2 cellular contexts compared by ENCODE assay signal in genomic region chr19:56109216-56109615, GRCh38.
TF ChIP-seq lines count a peak whose summit lies in the region.

No MANE protein-coding gene starts in this region.

TF ChIP-seq in GM23338, 12 proteins besides CTCF, POLR2A, EP300 and RAD21:
- no peak for TF ChIP-seq CREB1 (CRISPR knock-in tag; IDR thresholded peaks at IDR 0.05; ENCODE audit: low read depth)
- TF ChIP-seq, protein P1, sequence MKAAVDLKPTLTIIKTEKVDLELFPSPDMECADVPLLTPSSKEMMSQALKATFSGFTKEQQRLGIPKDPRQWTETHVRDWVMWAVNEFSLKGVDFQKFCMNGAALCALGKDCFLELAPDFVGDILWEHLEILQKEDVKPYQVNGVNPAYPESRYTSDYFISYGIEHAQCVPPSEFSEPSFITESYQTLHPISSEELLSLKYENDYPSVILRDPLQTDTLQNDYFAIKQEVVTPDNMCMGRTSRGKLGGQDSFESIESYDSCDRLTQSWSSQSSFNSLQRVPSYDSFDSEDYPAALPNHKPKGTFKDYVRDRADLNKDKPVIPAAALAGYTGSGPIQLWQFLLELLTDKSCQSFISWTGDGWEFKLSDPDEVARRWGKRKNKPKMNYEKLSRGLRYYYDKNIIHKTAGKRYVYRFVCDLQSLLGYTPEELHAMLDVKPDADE (IDR thresholded peaks at IDR 0.05): no peak
- TF ChIP-seq EZH2 (IDR thresholded peaks at IDR 0.05; ENCODE audit: low read depth, unreplicated experiment): no peak
- no peak for TF ChIP-seq EZH2phosphoT487 (IDR thresholded peaks at IDR 0.05; ENCODE audit: unreplicated experiment)
- TF ChIP-seq NANOG (IDR thresholded peaks at IDR 0.05; ENCODE audit: borderline replicate concordance): no peak
- TF ChIP-seq STAT1 (IDR thresholded peaks at IDR 0.05; ENCODE audit: unreplicated experiment): no peak
- no peak for TF ChIP-seq REST (IDR thresholded peaks at IDR 0.05; ENCODE audit: unreplicated experiment)
- no peak for TF ChIP-seq POLR2AphosphoS5 (IDR thresholded peaks at IDR 0.05; ENCODE audit: low read depth)
- TF ChIP-seq JUNB (IDR thresholded peaks at IDR 0.05; ENCODE audit: unreplicated experiment): no peak
- no peak for TF ChIP-seq ZNF114 (CRISPR knock-in tag; IDR thresholded peaks at IDR 0.05)
- no peak for TF ChIP-seq ZNF331 (CRISPR knock-in tag; IDR thresholded peaks at IDR 0.05; ENCODE audit: low read depth)
- TF ChIP-seq ZNF462 (CRISPR knock-in tag; IDR thresholded peaks at IDR 0.05): no peak

TF ChIP-seq in H1, 55 proteins besides CTCF, POLR2A, EP300 and RAD21:
- TF ChIP-seq TAF1 (IDR thresholded peaks at IDR 0.05; ENCODE audit: low read depth, low read length): no peak
- TF ChIP-seq, protein P2, sequence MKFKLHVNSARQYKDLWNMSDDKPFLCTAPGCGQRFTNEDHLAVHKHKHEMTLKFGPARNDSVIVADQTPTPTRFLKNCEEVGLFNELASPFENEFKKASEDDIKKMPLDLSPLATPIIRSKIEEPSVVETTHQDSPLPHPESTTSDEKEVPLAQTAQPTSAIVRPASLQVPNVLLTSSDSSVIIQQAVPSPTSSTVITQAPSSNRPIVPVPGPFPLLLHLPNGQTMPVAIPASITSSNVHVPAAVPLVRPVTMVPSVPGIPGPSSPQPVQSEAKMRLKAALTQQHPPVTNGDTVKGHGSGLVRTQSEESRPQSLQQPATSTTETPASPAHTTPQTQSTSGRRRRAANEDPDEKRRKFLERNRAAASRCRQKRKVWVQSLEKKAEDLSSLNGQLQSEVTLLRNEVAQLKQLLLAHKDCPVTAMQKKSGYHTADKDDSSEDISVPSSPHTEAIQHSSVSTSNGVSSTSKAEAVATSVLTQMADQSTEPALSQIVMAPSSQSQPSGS (IDR thresholded peaks at IDR 0.05; ENCODE audit: low read length): no peak
- no peak for TF ChIP-seq E2F6 (IDR thresholded peaks at IDR 0.05)
- TF ChIP-seq ASH2L (IDR thresholded peaks at IDR 0.05; ENCODE audit: low read length): no peak
- TF ChIP-seq, protein P3, sequence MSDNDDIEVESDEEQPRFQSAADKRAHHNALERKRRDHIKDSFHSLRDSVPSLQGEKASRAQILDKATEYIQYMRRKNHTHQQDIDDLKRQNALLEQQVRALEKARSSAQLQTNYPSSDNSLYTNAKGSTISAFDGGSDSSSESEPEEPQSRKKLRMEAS (IDR thresholded peaks at IDR 0.05): no peak
- TF ChIP-seq GTF2F1 (IDR thresholded peaks at IDR 0.05; ENCODE audit: borderline replicate concordance, low read depth, low read length): no peak
- TF ChIP-seq CHD1 (IDR thresholded peaks at IDR 0.05; ENCODE audit: low read depth, low read length): no peak
- TF ChIP-seq EGR1 (IDR thresholded peaks at IDR 0.05; ENCODE audit: borderline replicate concordance, low read depth, low read length): no peak
- TF ChIP-seq PHF8 (conservative IDR thresholded peaks at IDR 0.05; ENCODE audit: low read depth, low read length): no peak
